Comparison of ENCODE assay signal across 9 cellular contexts in the genomic region with DNA sequence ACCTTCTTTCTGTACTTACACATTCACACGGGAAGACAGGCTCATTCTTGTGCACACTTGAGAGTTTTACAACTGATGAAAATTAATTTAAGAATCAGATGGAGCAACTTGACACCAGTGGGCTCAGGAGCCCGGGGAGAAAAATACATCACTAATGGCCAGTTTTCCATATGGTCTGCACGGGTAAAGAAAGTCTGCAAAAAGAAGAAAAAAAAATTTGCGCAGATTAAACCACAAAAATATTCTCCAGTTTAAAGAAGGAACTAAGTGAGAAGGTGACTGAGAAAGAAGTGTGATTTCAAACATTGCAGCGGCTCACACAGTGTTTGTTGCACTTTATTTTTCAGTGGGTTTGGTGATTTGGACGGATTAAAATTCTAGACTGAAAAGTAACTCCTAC. TPM values are rescaled to one million over a fixed set of nuclear protein-coding genes. Genes with fewer than 3 reads are reported as not detected.
DNase-seq lines count a peak whose midpoint lies in the region; ATAC-seq, FAIRE-seq and TF ChIP-seq lines count a peak whose summit lies in the region.
"Had no signal": no experiment of that assay in that cellular context is flagged by ENCODE, and none has a peak within 500 bp of the region (broad histone marks: within the 10 kb centered on the region; RNA-seq: fewer than 3 reads in every experiment).

A gene with protein sequence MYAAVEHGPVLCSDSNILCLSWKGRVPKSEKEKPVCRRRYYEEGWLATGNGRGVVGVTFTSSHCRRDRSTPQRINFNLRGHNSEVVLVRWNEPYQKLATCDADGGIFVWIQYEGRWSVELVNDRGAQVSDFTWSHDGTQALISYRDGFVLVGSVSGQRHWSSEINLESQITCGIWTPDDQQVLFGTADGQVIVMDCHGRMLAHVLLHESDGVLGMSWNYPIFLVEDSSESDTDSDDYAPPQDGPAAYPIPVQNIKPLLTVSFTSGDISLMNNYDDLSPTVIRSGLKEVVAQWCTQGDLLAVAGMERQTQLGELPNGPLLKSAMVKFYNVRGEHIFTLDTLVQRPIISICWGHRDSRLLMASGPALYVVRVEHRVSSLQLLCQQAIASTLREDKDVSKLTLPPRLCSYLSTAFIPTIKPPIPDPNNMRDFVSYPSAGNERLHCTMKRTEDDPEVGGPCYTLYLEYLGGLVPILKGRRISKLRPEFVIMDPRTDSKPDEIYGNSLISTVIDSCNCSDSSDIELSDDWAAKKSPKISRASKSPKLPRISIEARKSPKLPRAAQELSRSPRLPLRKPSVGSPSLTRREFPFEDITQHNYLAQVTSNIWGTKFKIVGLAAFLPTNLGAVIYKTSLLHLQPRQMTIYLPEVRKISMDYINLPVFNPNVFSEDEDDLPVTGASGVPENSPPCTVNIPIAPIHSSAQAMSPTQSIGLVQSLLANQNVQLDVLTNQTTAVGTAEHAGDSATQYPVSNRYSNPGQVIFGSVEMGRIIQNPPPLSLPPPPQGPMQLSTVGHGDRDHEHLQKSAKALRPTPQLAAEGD (N-terminal part only) (plus strand): TSS at position 301 of the 400 bp plus-strand sequence. CDS start 1,552 bp downstream, outside the sequence.

- POLR2A ChIA-PET in GM12878 (lab: Charles Lee): no interaction called here

- H3K4me1 ChIP-seq in GM12878 (ENCODE audit: control insufficient read depth, insufficient read depth, low read length) (peaks cover 9% of the 10 kb centered on the region), spleen (peaks cover 0 to 22% (median 11%) of the 10 kb centered on the region in 6 donors)

- no peak for TF ChIP-seq EP300 in GM12878 (IDR thresholded peaks at IDR 0.05; ENCODE audit: borderline replicate concordance in 1 of 2, control insufficient read depth in 1 of 2, low read depth in 2 of 2, low read length in 2 of 2)

- no peak within 1 kb of the TSS for H3K4me3 ChIP-seq in GM12878
- H3K4me3 ChIP-seq in kidney epithelial cell (ENCODE audit: low read depth, low read length): no peak within 1 kb of the TSS
- H3K4me3 ChIP-seq in spleen: no peak within 1 kb of the TSS

- H3K27me3 ChIP-seq in GM12878 (replicated peaks in 1 of 2; ENCODE audit: control insufficient read depth in 2 of 2, insufficient read depth in 2 of 2, low read length in 1 of 2) (no peaks in the 10 kb centered on the region), kidney epithelial cell (ENCODE audit: control insufficient read depth, insufficient read depth, low read length) (no peaks in the 10 kb centered on the region), spleen (replicated peaks in 1 of 7) (no peaks in the 10 kb centered on the region)

- CTCF ChIA-PET in GM12878 (lab: Yijun Ruan, JAX): no interaction called here

- H3K36me3 ChIP-seq in GM12878 (ENCODE audit: control insufficient read depth in 2 of 2, insufficient read depth in 2 of 2, low read length in 1 of 2) (peaks cover 0 to 5% of the 10 kb centered on the region in 2 experiments; a peak in 2 of 4 replicates), kidney epithelial cell (ENCODE audit: control insufficient read depth, insufficient read depth, low read length) (no peaks in the 10 kb centered on the region), spleen (peaks cover 0 to 42% (median 4%) of the 10 kb centered on the region in 6 donors)

- H3K27ac ChIP-seq in GM12878 (ENCODE audit: control insufficient read depth, insufficient read depth) (no peak within 1 kb of the TSS), spleen (no peak within 1 kb of the TSS)

- ATAC-seq in GM12878: no peak
- no peak for ATAC-seq in GM18505 (IDR thresholded peaks at IDR 0.05; ENCODE audit: unreplicated experiment)

- no peak within 1 kb of the TSS for H3K9ac ChIP-seq in GM12878 (ENCODE audit: control insufficient read depth, insufficient read depth, low read length)

- H3K4me2 ChIP-seq in GM12878 (ENCODE audit: control insufficient read depth, insufficient read depth): no peak within 1 kb of the TSS

- peaks cover 11% of the 10 kb centered on the region for H3K36me3 Mint-ChIP-seq in IgD-negative memory B cell

- peaks cover 2% of the 10 kb centered on the region; the same call in 1 of the 2 replicates for H3K79me2 ChIP-seq in GM12878 (ENCODE audit: control insufficient read depth, insufficient read depth, low read length)

- TF ChIP-seq POLR2A in GM12878 (IDR thresholded peaks at IDR 0.05; ENCODE audit: low read depth, low read length): no peak
- TF ChIP-seq POLR2A in spleen (IDR thresholded peaks at IDR 0.05): no peak
- TF ChIP-seq POLR2A in GM18505 (IDR thresholded peaks at IDR 0.05; ENCODE audit: borderline replicate concordance, extremely low read depth, insufficient read depth, insufficient read length): no peak

- H2AFZ ChIP-seq in GM12878 (ENCODE audit: control insufficient read depth, low read depth, low read length): no peak within 1 kb of the TSS

- no peaks in the 10 kb centered on the region for H3K9me3 Mint-ChIP-seq in IgD-negative memory B cell

- no peak for FAIRE-seq in GM12878 (lab: Jason Lieb, UNC)

- RAD21 ChIA-PET in GM12878 (lab: Charles Lee; ENCODE audit: unreplicated experiment): no interaction called here

- intact Hi-C loops in GM12878 (cut with micrococcal nuclease; ENCODE audit: unreplicated experiment): no loop called here
- intact Hi-C loops in spleen (cut with DNase I; ENCODE audit: low total_unique reads): no loop called here

- H3K4me1 Mint-ChIP-seq in IgD-negative memory B cell: peaks cover 12 to 35% (median 29%) of the 10 kb centered on the region in 3 donors

- H4K20me1 ChIP-seq in GM12878 (ENCODE audit: control insufficient read depth, insufficient read depth): no peaks in the 10 kb centered on the region

- SMC1A ChIA-PET in GM12878 (lab: Charles Lee; ENCODE audit: uncharacterized antibody, unreplicated experiment): interaction anchor here (1.0 kb wide), 1 partner anchor 16 kb away, joined by 3 read pairs; no protein-coding TSS in a partner anchor

- no peaks in the 10 kb centered on the region for H3K27me3 Mint-ChIP-seq in IgD-negative memory B cell

- H3K9me3 ChIP-seq in GM12878 (replicated peaks; ENCODE audit: control insufficient read depth, insufficient read depth, low read length) (peaks cover 6% of the 10 kb centered on the region; the same call in 1 of the 3 replicates), spleen (peaks cover 0 to 12% (median 6%) of the 10 kb centered on the region in 8 donors)

- peak within 1 kb of the TSS in 2 of 3 donors; percentile 59 to 73 for H3K27ac Mint-ChIP-seq in IgD-negative memory B cell

- TF ChIP-seq CTCF in GM12878 (IDR thresholded peaks at IDR 0.05 in 2 of 3, conservative IDR thresholded peaks at IDR 0.05 in 1 of 3; ENCODE audit: control insufficient read depth in 2 of 3, extremely low read depth in 1 of 3, insufficient read depth in 1 of 3, low read depth in 3 of 3, low read length in 3 of 3) (no peak), kidney epithelial cell (IDR thresholded peaks at IDR 0.05; ENCODE audit: insufficient read depth, low read length, poor library complexity, severe bottlenecking) (no peak), spleen (IDR thresholded peaks at IDR 0.05 in 8 of 11, conservative IDR thresholded peaks at IDR 0.05 in 3 of 11) (no peak)

- WGBS in GM12878 (ENCODE audit: insufficient coverage, insufficient replicate concordance, low lambda C conversion rate, missing lambda C conversion rate): 69% methylated on average over 6 of the region's 6 CpGs
- WGBS in spleen, 5 donors: 72 to 83% (median 74%) methylated on average over 6 of the region's 6 CpGs

- no peak for TF ChIP-seq RAD21 in GM12878 (IDR thresholded peaks at IDR 0.05; ENCODE audit: insufficient read depth, low read depth, low read length)

- no TSS peak for BruUV-seq in GM12878 (replicated peaks; lab: Mats Ljungman, UMichigan)

- in situ Hi-C loops in GM12878 (cut with MboI): no loop called here

- DNase-seq in GM12878 (ENCODE audit: low read depth, low spot score) (no peak), kidney epithelial cell (ENCODE audit: low read depth) (no peak), spleen (no peak), putamen (ENCODE audit: low spot score) (no peak), GM19240 (ENCODE audit: insufficient read length, low spot score) (no peak)
- DNase-seq in stimulated activated CD4-positive, alpha-beta T cell treated with anti-CD3 and anti-CD28 coated beads, Interleukin-4, amount 100 ng/mL, for 1 hour: no peak
- DNase-seq: activated CD4-positive, alpha-beta T cell treated with anti-CD3 and anti-CD28 coated beads for 4 hours had no signal

- peak within 1 kb of the TSS in 1 of 4 donors; percentile 71 for H3K4me3 Mint-ChIP-seq in IgD-negative memory B cell

TF ChIP-seq in GM12878, 131 proteins besides CTCF, POLR2A, EP300 and RAD21 (continues in another document):
- TF ChIP-seq BCL11A (IDR thresholded peaks at IDR 0.05; ENCODE audit: low read depth, low read length): no peak
- no peak for TF ChIP-seq ASH2L (IDR thresholded peaks at IDR 0.05; ENCODE audit: borderline replicate concordance, low read depth)
- no peak for TF ChIP-seq HDGF (IDR thresholded peaks at IDR 0.05)

RNA-seq across cellular contexts. Expression of the gene that starts here (rescaled TPM):
- polyA plus RNA-seq in IgD-negative memory B cell: 42.3 TPM
- total RNA-seq in GM12878 (2013; cell fraction: nucleolus; rRNA removed): 144 and 165 TPM in 2 replicates
- 18.9 and 23.8 TPM in 2 replicates for total RNA-seq in GM12878 (2014; rRNA removed)
- 31.1 and 31.8 TPM in 2 replicates for total RNA-seq in GM12878 (2014; rRNA removed; fragmentation: Illumina TruSeq; extraction: Trizol)
- total RNA-seq in GM12878 (2021): 31.1 and 31.2 TPM in 2 replicates
- polyA plus RNA-seq in GM12878 (2011; ENCODE audit: low read depth): 2.6 TPM
- polyA plus RNA-seq in GM12878 (2011; rRNA removed): 8.3 and 12.3 TPM in 2 replicates
- polyA plus RNA-seq in GM12878 (2011; cell fraction: cytosol; rRNA removed): 6.5 and 8.3 TPM in 2 replicates
- 12.1 and 20.3 TPM in 2 replicates for polyA plus RNA-seq in GM12878 (2011; cell fraction: nucleus; rRNA removed)
- polyA plus RNA-seq in GM12878 (2012): 4.3 and 4.5 TPM in 2 replicates
- 6.3 and 9.1 TPM in 2 replicates for polyA plus RNA-seq in GM12878 (2014; fragmentation: Illumina TruSeq; extraction: Trizol)
- polyA plus RNA-seq in GM12878 (2014; fragmentation: Nextera tagmentation; extraction: Ambion mirVana): 1 to 10 TPM in 1 of 2 experiments, under 1 TPM in 1; 0.73 to 2.4 TPM
- 7.7 and 10.8 TPM in 2 replicates for polyA plus RNA-seq in GM12878 (2014; rRNA removed)
- 10 to 100 TPM; 17.1 to 20.5 TPM for polyA plus RNA-seq in GM12878 (2016; fragmentation: Nextera tagmentation; extraction: Ambion mirVana)
- polyA minus RNA-seq in GM12878 (2011; rRNA and poly(A)+ RNA removed): 65.6 and 66.9 TPM in 2 replicates
- polyA minus RNA-seq in GM12878 (2011; cell fraction: cytosol; rRNA and poly(A)+ RNA removed): 31.9 and 32.4 TPM in 2 replicates
- 29.4 and 57.8 TPM in 2 replicates for polyA minus RNA-seq in GM12878 (2011; cell fraction: nucleus; rRNA and poly(A)+ RNA removed)
- total RNA-seq in kidney epithelial cell: 104 and 105 TPM in 2 replicates
- total RNA-seq in spleen: 100 to 1,000 TPM in 2 of 7 donors, 10 to 100 TPM in 5; 72.0 to 143 (median 79.0) TPM
- 1 to 10 TPM; 1.8 to 6.9 (median 2.1) TPM for polyA plus RNA-seq in spleen
